1 cellular context compared by ENCODE assay signal in the genomic region with DNA sequence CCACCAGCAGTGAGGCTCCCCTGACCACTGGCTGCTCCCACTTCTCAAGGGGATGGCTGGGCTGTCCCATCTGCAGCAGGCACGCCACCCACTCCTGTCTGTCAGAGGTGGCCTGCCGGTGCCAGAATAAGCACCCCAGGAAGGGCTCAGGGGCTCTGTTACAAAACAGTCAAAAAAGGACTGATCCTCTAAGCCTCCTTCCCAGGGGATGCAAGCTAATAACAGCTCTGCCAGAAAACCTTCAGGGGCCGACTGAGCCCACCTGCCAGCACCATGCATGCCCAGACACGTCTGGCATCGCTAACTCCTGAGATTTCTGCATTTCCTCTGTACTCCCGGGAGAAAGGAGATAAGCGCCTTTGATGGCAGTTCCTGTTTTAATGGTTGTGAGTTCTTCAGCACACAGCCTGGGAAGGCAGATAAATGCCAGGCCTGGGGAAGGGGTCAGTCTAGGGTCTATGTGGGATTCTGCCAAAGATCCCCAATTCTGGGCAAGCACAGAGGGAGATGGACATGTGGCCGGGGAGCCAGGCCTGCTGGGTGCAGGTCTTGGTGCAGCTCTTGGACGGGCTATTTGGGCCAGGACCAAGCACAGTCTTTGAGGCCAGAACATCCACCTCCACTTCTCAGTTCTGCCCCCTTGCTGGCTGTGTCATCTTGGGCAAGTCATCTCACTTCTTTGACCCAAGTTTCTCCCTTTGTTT.
A peak's percentile ranks its signal among the peaks of the same experiment; 100 is the strongest.
TF ChIP-seq lines count a peak whose summit lies in the region.

No MANE protein-coding gene starts in this region.

TF ChIP-seq in HEK293, 187 proteins besides CTCF, POLR2A, EP300 and RAD21 (continued from another document):
- no peak for TF ChIP-seq ZFP69B (tag by site-specific recombination; IDR thresholded peaks at IDR 0.05)
- peak; percentile 94 for TF ChIP-seq ZIC2 (tag by site-specific recombination; IDR thresholded peaks at IDR 0.05)
- no peak for TF ChIP-seq ZNF747 (tag by site-specific recombination; IDR thresholded peaks at IDR 0.05)
- TF ChIP-seq ZBTB8A (tag by site-specific recombination; IDR thresholded peaks at IDR 0.05): peak; percentile 83
- TF ChIP-seq ZNF48 (tag by site-specific recombination; IDR thresholded peaks at IDR 0.05): no peak
- no peak for TF ChIP-seq ZNF324 (tag by site-specific recombination; IDR thresholded peaks at IDR 0.05)
- TF ChIP-seq ZNF830 (tag by site-specific recombination; IDR thresholded peaks at IDR 0.05; ENCODE audit: low read depth): no peak
- TF ChIP-seq TRIM28 (IDR thresholded peaks at IDR 0.05; ENCODE audit: borderline replicate concordance, low read length): 0 out of 2 replicates have a peak, but pooled peaks have one; percentile 49
- TF ChIP-seq ZNF585B (tag by site-specific recombination; IDR thresholded peaks at IDR 0.05): peak; percentile 63
- TF ChIP-seq, protein P1, sequence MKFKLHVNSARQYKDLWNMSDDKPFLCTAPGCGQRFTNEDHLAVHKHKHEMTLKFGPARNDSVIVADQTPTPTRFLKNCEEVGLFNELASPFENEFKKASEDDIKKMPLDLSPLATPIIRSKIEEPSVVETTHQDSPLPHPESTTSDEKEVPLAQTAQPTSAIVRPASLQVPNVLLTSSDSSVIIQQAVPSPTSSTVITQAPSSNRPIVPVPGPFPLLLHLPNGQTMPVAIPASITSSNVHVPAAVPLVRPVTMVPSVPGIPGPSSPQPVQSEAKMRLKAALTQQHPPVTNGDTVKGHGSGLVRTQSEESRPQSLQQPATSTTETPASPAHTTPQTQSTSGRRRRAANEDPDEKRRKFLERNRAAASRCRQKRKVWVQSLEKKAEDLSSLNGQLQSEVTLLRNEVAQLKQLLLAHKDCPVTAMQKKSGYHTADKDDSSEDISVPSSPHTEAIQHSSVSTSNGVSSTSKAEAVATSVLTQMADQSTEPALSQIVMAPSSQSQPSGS (tag by site-specific recombination; IDR thresholded peaks at IDR 0.05; ENCODE audit: low read depth): no peak
- peak; percentile 64 for TF ChIP-seq GLIS1 (tag by site-specific recombination; IDR thresholded peaks at IDR 0.05)
- TF ChIP-seq IKZF3 (tag by site-specific recombination; IDR thresholded peaks at IDR 0.05): peak; percentile 60; the same call in 1 of the 2 replicates
- TF ChIP-seq TCF7L2 (IDR thresholded peaks at IDR 0.05; ENCODE audit: borderline replicate concordance, low read depth, low read length): peak; percentile 72; the same call in 1 of the 2 replicates
- TF ChIP-seq, protein P2, sequence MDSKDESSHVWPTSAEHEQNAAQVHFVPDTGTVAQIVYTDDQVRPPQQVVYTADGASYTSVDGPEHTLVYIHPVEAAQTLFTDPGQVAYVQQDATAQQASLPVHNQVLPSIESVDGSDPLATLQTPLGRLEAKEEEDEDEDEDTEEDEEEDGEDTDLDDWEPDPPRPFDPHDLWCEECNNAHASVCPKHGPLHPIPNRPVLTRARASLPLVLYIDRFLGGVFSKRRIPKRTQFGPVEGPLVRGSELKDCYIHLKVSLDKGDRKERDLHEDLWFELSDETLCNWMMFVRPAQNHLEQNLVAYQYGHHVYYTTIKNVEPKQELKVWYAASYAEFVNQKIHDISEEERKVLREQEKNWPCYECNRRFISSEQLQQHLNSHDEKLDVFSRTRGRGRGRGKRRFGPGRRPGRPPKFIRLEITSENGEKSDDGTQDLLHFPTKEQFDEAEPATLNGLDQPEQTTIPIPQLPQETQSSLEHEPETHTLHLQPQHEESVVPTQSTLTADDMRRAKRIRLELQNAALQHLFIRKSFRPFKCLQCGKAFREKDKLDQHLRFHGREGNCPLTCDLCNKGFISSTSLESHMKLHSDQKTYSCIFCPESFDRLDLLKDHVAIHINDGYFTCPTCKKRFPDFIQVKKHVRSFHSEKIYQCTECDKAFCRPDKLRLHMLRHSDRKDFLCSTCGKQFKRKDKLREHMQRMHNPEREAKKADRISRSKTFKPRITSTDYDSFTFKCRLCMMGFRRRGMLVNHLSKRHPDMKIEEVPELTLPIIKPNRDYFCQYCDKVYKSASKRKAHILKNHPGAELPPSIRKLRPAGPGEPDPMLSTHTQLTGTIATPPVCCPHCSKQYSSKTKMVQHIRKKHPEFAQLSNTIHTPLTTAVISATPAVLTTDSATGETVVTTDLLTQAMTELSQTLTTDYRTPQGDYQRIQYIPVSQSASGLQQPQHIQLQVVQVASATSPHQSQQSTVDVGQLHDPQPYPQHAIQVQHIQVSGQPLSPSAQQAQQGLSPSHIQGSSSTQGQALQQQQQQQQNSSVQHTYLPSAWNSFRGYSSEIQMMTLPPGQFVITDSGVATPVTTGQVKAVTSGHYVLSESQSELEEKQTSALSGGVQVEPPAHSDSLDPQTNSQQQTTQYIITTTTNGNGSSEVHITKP (tag by site-specific recombination; IDR thresholded peaks at IDR 0.05): peak; percentile 84
